Comparison of ENCODE assay signal across 1 cellular context in genomic region chr5:180353226-180353962, GRCh38.
TF ChIP-seq lines count a peak whose summit lies in the region.

GFPT2 (minus strand) TSS chr5:180353336; CDS start chr5:180353217, 119 bp downstream.

TF ChIP-seq in HEK293, 187 proteins besides CTCF, POLR2A, EP300 and RAD21 (continued from another document and continues in another):
- TF ChIP-seq ZBTB11 (tag by site-specific recombination; conservative IDR thresholded peaks at IDR 0.05; ENCODE audit: low read depth) (0 out of 2 replicates have a peak, but pooled peaks have one; percentile 15), ZNF404 (tag by site-specific recombination; IDR thresholded peaks at IDR 0.05) (no peak), HOXC10 (CRISPR knock-in tag; IDR thresholded peaks at IDR 0.05) (no peak), ZNF473 (tag by site-specific recombination; IDR thresholded peaks at IDR 0.05) (no peak), PRDM6 (tag by site-specific recombination; IDR thresholded peaks at IDR 0.05) (no peak), ZNF394 (tag by site-specific recombination; IDR thresholded peaks at IDR 0.05; ENCODE audit: borderline replicate concordance) (no peak), ZNF223 (tag by site-specific recombination; IDR thresholded peaks at IDR 0.05) (no peak), ZNF302 (tag by site-specific recombination; IDR thresholded peaks at IDR 0.05; ENCODE audit: low read depth) (no peak), PRDM2 (tag by site-specific recombination; IDR thresholded peaks at IDR 0.05; ENCODE audit: borderline replicate concordance) (no peak), SALL2 (tag by site-specific recombination; IDR thresholded peaks at IDR 0.05; ENCODE audit: borderline replicate concordance) (no peak), ZNF335 (tag by site-specific recombination; conservative IDR thresholded peaks at IDR 0.05) (peak; percentile 77), ZEB2 (tag by site-specific recombination; IDR thresholded peaks at IDR 0.05) (0 out of 2 replicates have a peak, but pooled peaks have one; percentile 40), ZBTB6 (tag by site-specific recombination; IDR thresholded peaks at IDR 0.05) (peak; percentile 52; the same call in 1 of the 2 replicates), ZNF449 (tag by site-specific recombination; IDR thresholded peaks at IDR 0.05) (peak; percentile 65), ZIC2 (tag by site-specific recombination; IDR thresholded peaks at IDR 0.05) (no peak), KLF10 (tag by site-specific recombination; IDR thresholded peaks at IDR 0.05) (no peak), ZNF747 (tag by site-specific recombination; IDR thresholded peaks at IDR 0.05) (no peak), ZNF791 (tag by site-specific recombination; IDR thresholded peaks at IDR 0.05) (no peak), YY1 (tag by site-specific recombination; IDR thresholded peaks at IDR 0.05) (no peak), PATZ1 (tag by site-specific recombination; IDR thresholded peaks at IDR 0.05) (peak; percentile 89), ZNF211 (tag by site-specific recombination; IDR thresholded peaks at IDR 0.05; ENCODE audit: low read depth) (no peak), ZBTB8A (tag by site-specific recombination; IDR thresholded peaks at IDR 0.05) (peak; percentile 99), ZNF175 (tag by site-specific recombination; IDR thresholded peaks at IDR 0.05) (no peak), INSM2 (tag by site-specific recombination; IDR thresholded peaks at IDR 0.05) (no peak), ZSCAN23 (tag by site-specific recombination; IDR thresholded peaks at IDR 0.05) (no peak), ZNF544 (tag by site-specific recombination; IDR thresholded peaks at IDR 0.05) (no peak), AEBP2 (tag by site-specific recombination; IDR thresholded peaks at IDR 0.05; ENCODE audit: borderline replicate concordance) (no peak), ZNF426 (tag by site-specific recombination; IDR thresholded peaks at IDR 0.05) (no peak), ZBTB26 (tag by site-specific recombination; optimal IDR thresholded peaks at IDR 0.05) (peak; percentile 59), ZNF488 (tag by site-specific recombination; IDR thresholded peaks at IDR 0.05) (no peak), ZNF571 (tag by site-specific recombination; IDR thresholded peaks at IDR 0.05) (no peak), ZNF610 (tag by site-specific recombination; IDR thresholded peaks at IDR 0.05; ENCODE audit: borderline replicate concordance) (no peak)
